Comparison of ENCODE assay signal across 6 cellular contexts in the genomic region with DNA sequence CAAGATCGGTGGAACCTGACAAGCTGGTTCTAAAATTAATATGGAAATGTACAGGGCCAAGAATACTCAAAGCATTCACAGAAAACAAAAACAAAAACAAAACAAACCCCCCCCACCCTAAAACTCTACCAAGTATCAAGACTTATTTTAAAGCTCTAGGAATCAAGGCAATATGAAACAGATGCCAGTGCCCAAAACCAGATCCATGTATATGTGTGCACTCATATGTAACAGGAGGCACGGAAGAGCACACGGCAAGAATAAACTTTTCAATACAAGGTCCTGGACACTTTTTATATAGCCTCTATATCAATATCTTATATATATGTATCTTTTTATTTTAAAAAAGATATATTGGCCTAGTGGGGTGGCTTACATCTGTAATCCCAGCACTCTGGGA.
"Had no signal": no experiment of that assay in that cellular context is flagged by ENCODE, and none has a peak within 500 bp of the region (broad histone marks: within the 10 kb centered on the region; RNA-seq: fewer than 3 reads in every experiment).

No MANE protein-coding gene starts in this region.

- H3K27ac ChIP-seq: HL-60, KMS-11 had no signal

- FAIRE-seq: HTR-8/SVneo had no signal

- H3K9ac ChIP-seq: KMS-11 had no signal

- H3K4me2 ChIP-seq: KMS-11 had no signal

- DNase-seq: IMR-90, KBM-7, KG1 had no signal
